In genomic region chr21:43812139-43812821, GRCh38 we compare ENCODE assay signal across 10 cellular contexts. TPM values are rescaled to one million over a fixed set of nuclear protein-coding genes. Genes with fewer than 3 reads are reported as not detected.
DNase-seq lines count a peak whose midpoint lies in the region; ATAC-seq and TF ChIP-seq lines count a peak whose summit lies in the region.
"Had no signal": no experiment of that assay in that cellular context is flagged by ENCODE, and none has a peak within 500 bp of the region (broad histone marks: within the 10 kb centered on the region; RNA-seq: fewer than 3 reads in every experiment).

No MANE protein-coding gene starts in this region.

- intact Hi-C loops in posterior vena cava (cut with DNase I) = loop anchor here in 1 of 2 donors (10.0 kb wide), 1 partner anchor 103 kb away; no protein-coding TSS in a partner anchor

- no peak overlapping the region for H3K4me3 Mint-ChIP-seq in activated T-cell treated with anti-CD3 and anti-CD28 coated beads, Interleukin-2, amount 50 U/mL, for 72 hours

- TF ChIP-seq CTCF in coronary artery (IDR thresholded peaks at IDR 0.05) = no peak

- H3K4me3 ChIP-seq in coronary artery = peak overlapping the region; percentile 52
- H3K4me3 ChIP-seq in rectal smooth muscle tissue (ENCODE audit: low read length) = peak overlapping the region; percentile 29

- no peak overlapping the region for H3K27ac ChIP-seq in coronary artery
- H3K27ac ChIP-seq in rectal smooth muscle tissue (ENCODE audit: low read depth, low read length) = no peak overlapping the region

- H3K27me3 Mint-ChIP-seq in activated T-cell treated with anti-CD3 and anti-CD28 coated beads, Interleukin-2, amount 50 U/mL, for 72 hours (ENCODE audit: low read depth) = no peaks in the 10 kb centered on the region

- DNase-seq in NCI-H2227 treated with DMSO at 0.1 percent for 48 hours (lab: John Stamatoyannopoulos, UW) = peak; percentile 10
- no peak for DNase-seq in coronary artery (ENCODE audit: low spot score)
- no peak for DNase-seq in posterior vena cava (ENCODE audit: low spot score)
- no peak for DNase-seq in activated T-cell treated with anti-CD3 and anti-CD28 coated beads, Interleukin-2, amount 50 U/mL, for 72 hours
- no peak for DNase-seq in anterior cingulate cortex (lab: John Stamatoyannopoulos, UW)
- DNase-seq: mesendoderm, NCI-H1092 treated with DMSO at 0.1 percent for 48 hours had no signal

- no peak for ATAC-seq in GM21423 (IDR thresholded peaks at IDR 0.05; ENCODE audit: unreplicated experiment)
- no peak for ATAC-seq in activated T-cell treated with anti-CD3 and anti-CD28 coated beads, Interleukin-2, amount 50 U/mL, for 72 hours (replicated peaks in 1 of 2)

- H3K27ac Mint-ChIP-seq in activated T-cell treated with anti-CD3 and anti-CD28 coated beads, Interleukin-2, amount 50 U/mL, for 72 hours = no peak overlapping the region

- H3K9me3 Mint-ChIP-seq in activated T-cell treated with anti-CD3 and anti-CD28 coated beads, Interleukin-2, amount 50 U/mL, for 72 hours = no peaks in the 10 kb centered on the region

- peak overlapping the region; percentile 4; the same call in 1 of the 2 replicates for H3K9ac ChIP-seq in ES-I3 (ENCODE audit: low read depth, low read length)
- H3K9ac ChIP-seq in rectal smooth muscle tissue (ENCODE audit: low read length) = no peak overlapping the region

- peaks cover 12% of the 10 kb centered on the region for H3K4me1 Mint-ChIP-seq in activated T-cell treated with anti-CD3 and anti-CD28 coated beads, Interleukin-2, amount 50 U/mL, for 72 hours (ENCODE audit: low read depth)

- no peaks in the 10 kb centered on the region for H3K36me3 Mint-ChIP-seq in activated T-cell treated with anti-CD3 and anti-CD28 coated beads, Interleukin-2, amount 50 U/mL, for 72 hours (ENCODE audit: insufficient read depth in 2 of 2)

- H3K36me3 ChIP-seq in ES-I3 (ENCODE audit: insufficient read depth, low read length) (no peaks in the 10 kb centered on the region), rectal smooth muscle tissue (ENCODE audit: control insufficient read depth, insufficient read depth, low read length) (no peaks in the 10 kb centered on the region)

- H3K9me3 ChIP-seq in ES-I3 (ENCODE audit: control insufficient read depth, insufficient read depth, low read length) = no peaks in the 10 kb centered on the region

- peaks cover 21% of the 10 kb centered on the region; the same call in 1 of the 2 replicates for H3K4me1 ChIP-seq in ES-I3 (ENCODE audit: insufficient read depth, low read length)
- H3K4me1 ChIP-seq in rectal smooth muscle tissue (ENCODE audit: control insufficient read depth, insufficient read depth, low read length) = no peaks in the 10 kb centered on the region

- H3K27me3 ChIP-seq in rectal smooth muscle tissue (ENCODE audit: control insufficient read depth, insufficient read depth, low read length) = no peaks in the 10 kb centered on the region

RNA-seq across cellular contexts. Expression of gene RRP1, which starts 22.9 kb away (rescaled TPM):
- total RNA-seq in posterior vena cava = 10 to 100 TPM; 10.7 to 14.3 TPM
- total RNA-seq in activated T-cell treated with anti-CD3 and anti-CD28 coated beads, Interleukin-2, amount 50 U/mL, for 72 hours = 10 to 100 TPM; 30.3 to 41.9 TPM

RNA-seq across cellular contexts. Expression of gene CSTB, which starts 36.2 kb away (rescaled TPM):
- total RNA-seq in posterior vena cava = 10 to 100 TPM; 29.0 to 48.6 TPM
- 10 to 100 TPM; 30.7 to 32.3 TPM for total RNA-seq in activated T-cell treated with anti-CD3 and anti-CD28 coated beads, Interleukin-2, amount 50 U/mL, for 72 hours

RNA-seq across cellular contexts. Expression of gene AGPAT3, which starts 52.7 kb away (rescaled TPM):
- total RNA-seq in posterior vena cava = 10 to 100 TPM; 35.3 to 43.2 TPM
- 10 to 100 TPM; 86.1 to 87.1 TPM for total RNA-seq in activated T-cell treated with anti-CD3 and anti-CD28 coated beads, Interleukin-2, amount 50 U/mL, for 72 hours
